ENCODE assay signal across 26 cellular contexts in genomic region chr14:69342928-69343525, GRCh38. TPM values are rescaled to one million over a fixed set of nuclear protein-coding genes. Genes with fewer than 3 reads are reported as not detected.
A peak's percentile ranks its signal among the peaks of the same experiment; 100 is the strongest.
DNase-seq lines count a peak whose midpoint lies in the region; ATAC-seq and TF ChIP-seq lines count a peak whose summit lies in the region.
"Had no signal": no experiment of that assay in that cellular context is flagged by ENCODE, and none has a peak within 500 bp of the region (broad histone marks: within the 10 kb centered on the region; RNA-seq: fewer than 3 reads in every experiment).

No MANE protein-coding gene starts in this region.

- peak overlapping the region; percentile 96 for H3K27ac ChIP-seq in C4-2B
- peak overlapping the region in 1 of 10 donors; percentile 40 for H3K27ac ChIP-seq in heart right ventricle
- no peak overlapping the region for H3K27ac ChIP-seq in osteoblast (ENCODE audit: low read depth, low read length)
- no peak overlapping the region for H3K27ac ChIP-seq in ovary
- H3K27ac ChIP-seq: coronary artery, foreskin keratinocyte, HL-60, neutrophil, tibial artery had no signal

- no peak overlapping the region for H2AFZ ChIP-seq in osteoblast (ENCODE audit: low read length)

- H3K4me2 ChIP-seq in osteoblast (ENCODE audit: insufficient read depth, low read length) = no peak overlapping the region
- H3K4me2 ChIP-seq: smooth muscle cell had no signal

- H3K4me1 ChIP-seq in heart right ventricle (peaks cover 0 to 12% (median 8%) of the 10 kb centered on the region in 9 donors), osteoblast (ENCODE audit: insufficient read depth, low read length) (no peaks in the 10 kb centered on the region), ovary (ENCODE audit: insufficient read depth) (no peaks in the 10 kb centered on the region)
- H3K4me1 ChIP-seq: Caco-2, foreskin keratinocyte had no signal

- TF ChIP-seq POLR2A in ovary (IDR thresholded peaks at IDR 0.05) = no peak

- WGBS in heart right ventricle, 2 donors = 32 to 35% methylated on average over 8 of the region's 8 CpGs
- WGBS in ovary, 3 donors = 63 to 73% (median 70%) methylated on average over 8 of the region's 8 CpGs

- intact Hi-C loops in heart right ventricle (cut with DNase I) = loop anchor here in 1 of 10 donors (10.0 kb wide), 1 partner anchor 88 kb away; no protein-coding TSS in a partner anchor
- intact Hi-C loops in ovary (cut with DNase I) = no loop called here

- H3K27me3 ChIP-seq in heart right ventricle (no peaks in the 10 kb centered on the region), osteoblast (ENCODE audit: insufficient read depth, low read length) (peaks cover 24% of the 10 kb centered on the region), ovary (no peaks in the 10 kb centered on the region)
- H3K27me3 ChIP-seq: tibial artery had no signal

- peaks cover 0 to 51% (median 0%) of the 10 kb centered on the region in 9 donors for H3K36me3 ChIP-seq in heart right ventricle
- no peaks in the 10 kb centered on the region for H3K36me3 ChIP-seq in osteoblast (ENCODE audit: insufficient read depth, low read length)
- no peaks in the 10 kb centered on the region for H3K36me3 ChIP-seq in ovary
- H3K36me3 ChIP-seq: neutrophil had no signal

- H3K79me2 ChIP-seq in osteoblast (ENCODE audit: insufficient read depth, low read length) = no peaks in the 10 kb centered on the region

- H3K4me3 ChIP-seq in heart right ventricle = no peak overlapping the region
- H3K4me3 ChIP-seq in osteoblast (ENCODE audit: insufficient read depth, low read length) = no peak overlapping the region
- no peak overlapping the region for H3K4me3 ChIP-seq in ovary
- H3K4me3 ChIP-seq: coronary artery, smooth muscle cell, tibial artery had no signal

- no peak for TF ChIP-seq CTCF in C4-2B (conservative IDR thresholded peaks at IDR 0.05)
- TF ChIP-seq CTCF in heart right ventricle (IDR thresholded peaks at IDR 0.05) = no peak
- no peak for TF ChIP-seq CTCF in osteoblast (IDR thresholded peaks at IDR 0.05; ENCODE audit: extremely low read depth, low read depth, low read length)
- TF ChIP-seq CTCF in ovary (IDR thresholded peaks at IDR 0.05) = no peak

- H3K9me3 ChIP-seq in heart right ventricle (no peaks in the 10 kb centered on the region), osteoblast (ENCODE audit: low read depth, low read length) (no peaks in the 10 kb centered on the region), ovary (no peaks in the 10 kb centered on the region)
- H3K9me3 ChIP-seq: Caco-2, neutrophil, tibial artery had no signal

- TF ChIP-seq EP300 in ovary (IDR thresholded peaks at IDR 0.05) = no peak

- DNase-seq in LoVo (ENCODE audit: low spot score) = peak; percentile 4
- no peak for DNase-seq in heart right ventricle
- DNase-seq in osteoblast (ENCODE audit: insufficient read length, low spot score, missing footprints) = peak; percentile 47
- no peak for DNase-seq in NCI-H187 (lab: John Stamatoyannopoulos, UW)
- DNase-seq in ovary = no peak
- no peak for DNase-seq in NCI-H2081 (lab: John Stamatoyannopoulos, UW)
- no peak for DNase-seq in cerebellum (ENCODE audit: low spot score)
- DNase-seq: ACHN; activated CD4-positive, alpha-beta T cell treated with anti-CD3 and anti-CD28 coated beads, Interleukin-2, amount 50 U/mL, for 48 hours; Caco-2; foreskin keratinocyte; Kasumi-1; naive B cell; NCI-H524 treated with DMSO at 0.1 percent for 48 hours; stimulated activated CD4-positive, alpha-beta T cell treated with anti-CD3 and anti-CD28 coated beads, Interleukin-1b, Interleukin-23, amount 100 ng/mL, for 48 hours; stimulated activated CD8-positive, alpha-beta memory T cell treated with anti-CD3 and anti-CD28 coated beads, Interleukin-4, amount 100 ng/mL, for 48 hours; stimulated activated naive CD8-positive, alpha-beta T cell treated with anti-CD3 and anti-CD28 coated beads, Interleukin-15, amount 100 ng/mL, for 72 hours; T-helper 1 cell; tibial artery had no signal

- peak in 6 of 8 donors; percentile 20 to 81 (median 68) for ATAC-seq in heart right ventricle
- ATAC-seq: activated CD4-positive, CD25-positive, alpha-beta regulatory T cell treated with anti-CD3 and anti-CD28 coated beads, Interleukin-2, amount 50 U/mL, for 24 hours; esophagus mucosa; foreskin keratinocyte; stimulated activated naive CD8-positive, alpha-beta T cell treated with anti-CD3 and anti-CD28 coated beads, Interleukin-15, amount 100 ng/mL, for 72 hours had no signal

- no peaks in the 10 kb centered on the region for H4K20me1 ChIP-seq in osteoblast (ENCODE audit: insufficient read depth, low read length)

RNA-seq across cellular contexts. Expression of gene ERH, which starts 55.1 kb away (rescaled TPM):
- total RNA-seq in heart right ventricle (100 to 1,000 TPM; 102 to 151 (median 130) TPM), osteoblast (71.9 and 75.3 TPM in 2 replicates), ovary (100 to 1,000 TPM in 5 of 7 donors, 10 to 100 TPM in 2; 64.3 to 206 (median 158) TPM), cerebellum (127 TPM)
- polyA plus RNA-seq in heart right ventricle (100 to 1,000 TPM; 123 to 142 TPM), ovary (100 to 1,000 TPM; 140 to 173 TPM)

RNA-seq across cellular contexts. Expression of gene SLC39A9, which starts 55.5 kb away (rescaled TPM):
- total RNA-seq in heart right ventricle = 10 to 100 TPM; 19.3 to 28.3 (median 22.8) TPM
- 10 to 100 TPM; 11.1 to 13.2 TPM for polyA plus RNA-seq in heart right ventricle
- 131 and 163 TPM in 2 replicates for total RNA-seq in osteoblast
- total RNA-seq in ovary = 10 to 100 TPM; 35.3 to 54.5 (median 40.4) TPM
- 10 to 100 TPM; 15.9 to 49.2 TPM for polyA plus RNA-seq in ovary
- 72.8 TPM for total RNA-seq in cerebellum

Comparison
In these comparisons a context has a peak if more than half of its experiments do, and no peak if none do; other contexts are left out.
1. DNase-seq: peak in LoVo (single experiment) and osteoblast (single experiment); none in heart right ventricle (0 of 2), NCI-H187 (0 of 2), ovary (0 of 5), NCI-H2081 (0 of 2) and cerebellum (single experiment).